ENCODE assay signal across 15 cellular contexts in genomic region chrX:71617742-71618141, GRCh38. TPM values are rescaled to one million over a fixed set of nuclear protein-coding genes. Genes with fewer than 3 reads are reported as not detected.
DNase-seq lines count a peak whose midpoint lies in the region; ATAC-seq and TF ChIP-seq lines count a peak whose summit lies in the region.
"Had no signal": no experiment of that assay in that cellular context is flagged by ENCODE, and none has a peak within 500 bp of the region (broad histone marks: within the 10 kb centered on the region; RNA-seq: fewer than 3 reads in every experiment).

No MANE protein-coding gene starts in this region.

- peaks cover 65% of the 10 kb centered on the region for H3K4me1 ChIP-seq in OCI-LY3 (ENCODE audit: low read length)
- H3K4me1 ChIP-seq in thyroid gland, result peaks cover 9 to 24% of the 10 kb centered on the region in 2 donors
- H3K4me1 ChIP-seq: A549 had no signal

- no peaks in the 10 kb centered on the region for H4K20me1 ChIP-seq in OCI-LY3 (ENCODE audit: insufficient read depth, low read length)

- H3K79me2 ChIP-seq in OCI-LY3 (ENCODE audit: low read length), result no peaks in the 10 kb centered on the region

- TF ChIP-seq POLR2A in thyroid gland (IDR thresholded peaks at IDR 0.05), result no peak

- intact Hi-C loops in activated CD4-positive, alpha-beta T cell treated with anti-CD3 and anti-CD28 coated beads, Interleukin-2, amount 10 ng/mL, durations not matched to agents 24 days and 14 days (cut with micrococcal nuclease), result loop anchor here (1.0 to 5.0 kb wide), 5 partner anchors 11 to 250 kb away; partner anchors contain the start of gene TAF1
- intact Hi-C loops in thyroid gland (cut with DNase I), result no loop called here

- peak overlapping the region; percentile 48; the same call in 1 of the 2 replicates for H3K9ac ChIP-seq in OCI-LY3 (ENCODE audit: low read length)

- no peak for DNase-seq in activated CD4-positive, alpha-beta T cell treated with anti-CD3 and anti-CD28 coated beads, Interleukin-2, amount 10 ng/mL, durations not matched to agents 24 days and 14 days
- no peak for DNase-seq in activated CD4-positive, alpha-beta T cell treated with anti-CD3 and anti-CD28 coated beads, Interleukin-2, amount 50 U/mL, for 4 hours
- DNase-seq in effector memory CD8-positive, alpha-beta T cell, result no peak
- DNase-seq in stimulated activated naive CD8-positive, alpha-beta T cell treated with anti-CD3 and anti-CD28 coated beads, Interleukin-15, Interleukin-2, amounts not matched to agents 100 U/mL and 50 U/mL, for 24 hours, result peak; percentile 37
- DNase-seq in cerebellar nuclear complex (lab: John Stamatoyannopoulos, UW), result no peak
- no peak for DNase-seq in NCI-H187 (lab: John Stamatoyannopoulos, UW)
- DNase-seq in thyroid gland, result no peak
- DNase-seq: amniotic stem cell, DMS153, NCI-H2107 had no signal

- no peaks in the 10 kb centered on the region for H3K9me3 Mint-ChIP-seq in activated CD4-positive, alpha-beta T cell treated with anti-CD3 and anti-CD28 coated beads, Interleukin-2, amount 10 ng/mL, durations not matched to agents 24 days and 14 days
- no peaks in the 10 kb centered on the region for H3K9me3 Mint-ChIP-seq in effector memory CD8-positive, alpha-beta T cell

- H3K27me3 ChIP-seq in OCI-LY3 (ENCODE audit: low read depth, low read length), result no peaks in the 10 kb centered on the region
- H3K27me3 ChIP-seq in thyroid gland, result no peaks in the 10 kb centered on the region

- H3K36me3 ChIP-seq in OCI-LY3 (replicated peaks; ENCODE audit: low read depth, low read length) (peaks cover 24% of the 10 kb centered on the region), thyroid gland (peaks cover 0 to 4% of the 10 kb centered on the region in 2 donors)

- H3K4me1 Mint-ChIP-seq in activated CD4-positive, alpha-beta T cell treated with anti-CD3 and anti-CD28 coated beads, Interleukin-2, amount 10 ng/mL, durations not matched to agents 24 days and 14 days, result peaks cover 68% of the 10 kb centered on the region
- H3K4me1 Mint-ChIP-seq in effector memory CD8-positive, alpha-beta T cell (ENCODE audit: low read depth in 2 of 2), result peaks cover 51 to 52% of the 10 kb centered on the region in 2 donors

- H2AFZ ChIP-seq in OCI-LY3 (ENCODE audit: low read depth, low read length), result no peak overlapping the region

- H3K9me3 ChIP-seq in OCI-LY3 (ENCODE audit: insufficient read depth, low read length) (no peaks in the 10 kb centered on the region), thyroid gland (no peaks in the 10 kb centered on the region)
- H3K9me3 ChIP-seq: A549 had no signal

- no peaks in the 10 kb centered on the region for H3K27me3 Mint-ChIP-seq in activated CD4-positive, alpha-beta T cell treated with anti-CD3 and anti-CD28 coated beads, Interleukin-2, amount 10 ng/mL, durations not matched to agents 24 days and 14 days
- no peaks in the 10 kb centered on the region for H3K27me3 Mint-ChIP-seq in effector memory CD8-positive, alpha-beta T cell

- H3K4me3 ChIP-seq in OCI-LY3 (ENCODE audit: low read length), result peak overlapping the region; percentile 63
- no peak overlapping the region for H3K4me3 ChIP-seq in thyroid gland (replicated peaks in 1 of 3)
- H3K4me3 ChIP-seq: A549, lung had no signal

- H3K27ac Mint-ChIP-seq in activated CD4-positive, alpha-beta T cell treated with anti-CD3 and anti-CD28 coated beads, Interleukin-2, amount 10 ng/mL, durations not matched to agents 24 days and 14 days, result peak overlapping the region; percentile 97
- peak overlapping the region; percentile 98 for H3K27ac Mint-ChIP-seq in effector memory CD8-positive, alpha-beta T cell

- H3K36me3 Mint-ChIP-seq in activated CD4-positive, alpha-beta T cell treated with anti-CD3 and anti-CD28 coated beads, Interleukin-2, amount 10 ng/mL, durations not matched to agents 24 days and 14 days (ENCODE audit: low read depth), result peaks cover 44% of the 10 kb centered on the region
- peaks cover 68% of the 10 kb centered on the region for H3K36me3 Mint-ChIP-seq in effector memory CD8-positive, alpha-beta T cell (ENCODE audit: insufficient read depth)

- peak overlapping the region; percentile 86 for H3K4me2 ChIP-seq in OCI-LY3 (ENCODE audit: low read length)
- H3K4me2 ChIP-seq: A549 had no signal

- H3K27ac ChIP-seq in OCI-LY3 (ENCODE audit: low read length), result peak overlapping the region; percentile 65
- no peak overlapping the region for H3K27ac ChIP-seq in thyroid gland
- H3K27ac ChIP-seq: A549 had no signal

- WGBS in thyroid gland, 2 donors, result 48 to 49% methylated on average over 5 to 8 of the region's 8 CpGs

- peak overlapping the region; percentile 94 for H3K4me3 Mint-ChIP-seq in activated CD4-positive, alpha-beta T cell treated with anti-CD3 and anti-CD28 coated beads, Interleukin-2, amount 10 ng/mL, durations not matched to agents 24 days and 14 days
- H3K4me3 Mint-ChIP-seq in effector memory CD8-positive, alpha-beta T cell, result peak overlapping the region; percentile 89 to 92

- TF ChIP-seq CTCF in OCI-LY3 (IDR thresholded peaks at IDR 0.05; ENCODE audit: low read depth, low read length) (no peak), thyroid gland (IDR thresholded peaks at IDR 0.05) (no peak)

- no peak for ATAC-seq in effector memory CD8-positive, alpha-beta T cell (replicated peaks)
- no peak for ATAC-seq in stimulated activated naive CD8-positive, alpha-beta T cell treated with anti-CD3 and anti-CD28 coated beads, Interleukin-15, Interleukin-2, amounts not matched to agents 100 U/mL and 50 U/mL, for 24 hours

RNA-seq across cellular contexts. Expression of gene CXCR3, which starts 0.6 kb away (rescaled TPM):
- total RNA-seq in activated CD4-positive, alpha-beta T cell treated with anti-CD3 and anti-CD28 coated beads, Interleukin-2, amount 10 ng/mL, durations not matched to agents 24 days and 14 days, result 34.5 and 35.2 TPM in 2 replicates
- total RNA-seq in thyroid gland, result 1 to 10 TPM in 1 of 4 donors, under 1 TPM in 2, not detected in 1; 0.42 to 1.0 (median 0.67) TPM
- total RNA-seq: LHCN-M2, osteocyte had no signal

RNA-seq across cellular contexts. Expression of gene GCNA, which starts 39.5 kb away (rescaled TPM):
- total RNA-seq in activated CD4-positive, alpha-beta T cell treated with anti-CD3 and anti-CD28 coated beads, Interleukin-2, amount 10 ng/mL, durations not matched to agents 24 days and 14 days, result 3.3 and 4.5 TPM in 2 replicates
- 1 to 10 TPM; 1.8 to 3.6 (median 2.5) TPM for total RNA-seq in thyroid gland

Comparison
In these comparisons a context has a peak if more than half of its experiments do, and no peak if none do; other contexts are left out.
1. RNA of gene CXCR3, which starts 0.6 kb away (total RNA-seq): 34.5 to 35.2 TPM in activated CD4-positive, alpha-beta T cell treated with anti-CD3 and anti-CD28 coated beads, Interleukin-2, amount 10 ng/mL, durations not matched to agents 24 days and 14 days; 0.42 to 1.0 TPM in thyroid gland; every median in the first group is over 10 times any median in the second.